ENCODE assay signal across 1 cellular context in genomic region chr11:11451501-11452005, GRCh38.
TF ChIP-seq lines count a peak whose summit lies in the region.

No MANE protein-coding gene starts in this region.

TF ChIP-seq in HepG2, 621 proteins besides CTCF, POLR2A, EP300 and RAD21 (continued from another document):
- TF ChIP-seq RBFOX2 (IDR thresholded peaks at IDR 0.05; ENCODE audit: low read depth, low read length) (no peak), TFE3 (CRISPR knock-in tag; IDR thresholded peaks at IDR 0.05) (no peak), JUN (CRISPR knock-in tag; IDR thresholded peaks at IDR 0.05) (no peak), SRSF4 (IDR thresholded peaks at IDR 0.05; ENCODE audit: low read depth, low read length, poor library complexity, severe bottlenecking) (no peak), ZNF230 (CRISPR knock-in tag; IDR thresholded peaks at IDR 0.05) (no peak), ZNF362 (CRISPR knock-in tag; IDR thresholded peaks at IDR 0.05; ENCODE audit: borderline replicate concordance) (no peak), ZFYVE20 (CRISPR knock-in tag; IDR thresholded peaks at IDR 0.05; ENCODE audit: borderline replicate concordance, low read depth) (no peak), CEBPG (CRISPR knock-in tag; IDR thresholded peaks at IDR 0.05) (no peak), ZNF83 (CRISPR knock-in tag; IDR thresholded peaks at IDR 0.05; ENCODE audit: borderline replicate concordance) (no peak), ARID3A (IDR thresholded peaks at IDR 0.05; ENCODE audit: low read depth, low read length) (peak; percentile 79), LRRFIP1 (CRISPR knock-in tag; conservative IDR thresholded peaks at IDR 0.05) (no peak), NCOR1 (IDR thresholded peaks at IDR 0.05; ENCODE audit: borderline replicate concordance, low read length) (peak; percentile 37; the same call in 1 of the 2 replicates), ZSCAN31 (CRISPR knock-in tag; IDR thresholded peaks at IDR 0.05; ENCODE audit: low read depth) (no peak), MLX (CRISPR knock-in tag; IDR thresholded peaks at IDR 0.05) (no peak), ZNF790 (CRISPR knock-in tag; IDR thresholded peaks at IDR 0.05; ENCODE audit: borderline replicate concordance) (no peak), ZBTB40 (IDR thresholded peaks at IDR 0.05) (peak; percentile 90), ZBTB40 (CRISPR knock-in tag; IDR thresholded peaks at IDR 0.05) (peak; percentile 99), ZNF335 (CRISPR knock-in tag; IDR thresholded peaks at IDR 0.05) (no peak), HMGXB3 (CRISPR knock-in tag; IDR thresholded peaks at IDR 0.05; ENCODE audit: borderline replicate concordance) (no peak)
TF ChIP-seq in HepG2: peak in this region for 8.
